3 cellular contexts compared by ENCODE assay signal in the genomic region with DNA sequence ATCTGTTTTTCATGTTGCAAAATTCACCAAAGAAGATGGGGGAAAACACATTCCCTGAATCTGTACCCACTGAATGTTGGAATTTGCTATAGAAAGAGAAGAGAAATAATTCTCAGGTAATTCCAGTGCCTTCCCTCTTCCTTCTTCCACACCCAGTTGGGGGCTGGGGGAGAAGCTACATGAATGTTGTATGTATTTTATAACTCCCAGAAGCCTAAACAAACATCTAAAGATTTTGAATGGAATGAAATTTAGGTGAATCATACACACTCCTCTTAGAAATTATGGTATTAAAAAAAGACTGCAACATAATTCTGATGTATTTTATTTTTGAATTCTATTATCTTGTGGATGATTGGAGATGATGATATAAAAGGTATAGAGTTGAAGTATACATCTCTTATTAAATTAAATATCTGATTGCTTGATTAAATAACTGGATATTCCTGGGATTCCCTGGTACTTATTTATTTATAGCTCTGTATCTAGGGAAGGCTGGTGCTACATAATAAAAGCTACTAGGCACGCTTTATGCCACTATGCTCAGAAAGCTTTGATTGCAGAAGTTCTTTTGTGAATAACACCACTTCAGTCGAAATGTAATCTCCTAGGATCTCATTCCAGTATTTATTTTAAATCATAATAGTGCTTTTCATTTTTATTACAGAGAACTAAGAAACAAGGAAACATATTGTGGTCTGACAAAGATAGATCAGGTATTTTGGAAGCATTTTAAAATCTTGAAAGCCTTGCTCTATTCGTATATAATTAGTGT.
A peak's percentile ranks its signal among the peaks of the same experiment; 100 is the strongest.
TF ChIP-seq lines count a peak whose summit lies in the region.

No MANE protein-coding gene starts in this region.

TF ChIP-seq in SK-N-SH treated with all-trans-retinoic acid at 6 μM for 48 hours, 23 proteins besides CTCF, POLR2A, EP300 and RAD21 (continued from another document):
- peak; percentile 11; the same call in 1 of the 2 replicates for TF ChIP-seq ZNF70 (CRISPR knock-in tag; IDR thresholded peaks at IDR 0.05)
TF ChIP-seq in SK-N-SH treated with all-trans-retinoic acid at 6 μM for 48 hours: peak in this region for 1.

TF ChIP-seq in SK-N-SH, 30 proteins besides CTCF, POLR2A, EP300 and RAD21 (continued from another document):
- TF ChIP-seq SMC3 (IDR thresholded peaks at IDR 0.05; ENCODE audit: low read depth, low read length) (no peak), TAF1 (IDR thresholded peaks at IDR 0.05; ENCODE audit: borderline replicate concordance, low read depth, low read length) (no peak)
- TF ChIP-seq, protein P1, sequence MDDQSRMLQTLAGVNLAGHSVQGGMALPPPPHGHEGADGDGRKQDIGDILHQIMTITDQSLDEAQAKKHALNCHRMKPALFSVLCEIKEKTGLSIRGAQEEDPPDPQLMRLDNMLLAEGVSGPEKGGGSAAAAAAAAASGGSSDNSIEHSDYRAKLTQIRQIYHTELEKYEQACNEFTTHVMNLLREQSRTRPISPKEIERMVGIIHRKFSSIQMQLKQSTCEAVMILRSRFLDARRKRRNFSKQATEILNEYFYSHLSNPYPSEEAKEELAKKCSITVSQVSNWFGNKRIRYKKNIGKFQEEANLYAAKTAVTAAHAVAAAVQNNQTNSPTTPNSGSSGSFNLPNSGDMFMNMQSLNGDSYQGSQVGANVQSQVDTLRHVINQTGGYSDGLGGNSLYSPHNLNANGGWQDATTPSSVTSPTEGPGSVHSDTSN (IDR thresholded peaks at IDR 0.05): no peak
- TF ChIP-seq, protein P2, sequence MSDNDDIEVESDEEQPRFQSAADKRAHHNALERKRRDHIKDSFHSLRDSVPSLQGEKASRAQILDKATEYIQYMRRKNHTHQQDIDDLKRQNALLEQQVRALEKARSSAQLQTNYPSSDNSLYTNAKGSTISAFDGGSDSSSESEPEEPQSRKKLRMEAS (IDR thresholded peaks at IDR 0.05; ENCODE audit: low read depth): no peak

TF ChIP-seq in HEK293, 187 proteins besides CTCF, POLR2A, EP300 and RAD21 (continued from another document):
- TF ChIP-seq, protein P3, sequence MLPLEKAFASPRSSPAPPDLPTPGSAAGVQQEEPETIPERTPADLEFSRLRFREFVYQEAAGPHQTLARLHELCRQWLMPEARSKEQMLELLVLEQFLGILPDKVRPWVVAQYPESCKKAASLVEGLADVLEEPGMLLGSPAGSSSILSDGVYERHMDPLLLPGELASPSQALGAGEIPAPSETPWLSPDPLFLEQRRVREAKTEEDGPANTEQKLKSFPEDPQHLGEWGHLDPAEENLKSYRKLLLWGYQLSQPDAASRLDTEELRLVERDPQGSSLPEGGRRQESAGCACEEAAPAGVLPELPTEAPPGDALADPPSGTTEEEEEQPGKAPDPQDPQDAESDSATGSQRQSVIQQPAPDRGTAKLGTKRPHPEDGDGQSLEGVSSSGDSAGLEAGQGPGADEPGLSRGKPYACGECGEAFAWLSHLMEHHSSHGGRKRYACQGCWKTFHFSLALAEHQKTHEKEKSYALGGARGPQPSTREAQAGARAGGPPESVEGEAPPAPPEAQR (tag by site-specific recombination; IDR thresholded peaks at IDR 0.05): no peak
- TF ChIP-seq ZNF610 (tag by site-specific recombination; IDR thresholded peaks at IDR 0.05; ENCODE audit: borderline replicate concordance): no peak
- TF ChIP-seq ZNF311 (tag by site-specific recombination; IDR thresholded peaks at IDR 0.05; ENCODE audit: borderline replicate concordance): no peak
- no peak for TF ChIP-seq FEZF1 (tag by site-specific recombination; IDR thresholded peaks at IDR 0.05)
- no peak for TF ChIP-seq ZNF600 (tag by site-specific recombination; IDR thresholded peaks at IDR 0.05)
- TF ChIP-seq OSR2 (tag by site-specific recombination; IDR thresholded peaks at IDR 0.05): no peak
- no peak for TF ChIP-seq BCL11A (tag by site-specific recombination; IDR thresholded peaks at IDR 0.05; ENCODE audit: low read depth)
- no peak for TF ChIP-seq ZNF555 (tag by site-specific recombination; conservative IDR thresholded peaks at IDR 0.05)
- TF ChIP-seq, protein P4, sequence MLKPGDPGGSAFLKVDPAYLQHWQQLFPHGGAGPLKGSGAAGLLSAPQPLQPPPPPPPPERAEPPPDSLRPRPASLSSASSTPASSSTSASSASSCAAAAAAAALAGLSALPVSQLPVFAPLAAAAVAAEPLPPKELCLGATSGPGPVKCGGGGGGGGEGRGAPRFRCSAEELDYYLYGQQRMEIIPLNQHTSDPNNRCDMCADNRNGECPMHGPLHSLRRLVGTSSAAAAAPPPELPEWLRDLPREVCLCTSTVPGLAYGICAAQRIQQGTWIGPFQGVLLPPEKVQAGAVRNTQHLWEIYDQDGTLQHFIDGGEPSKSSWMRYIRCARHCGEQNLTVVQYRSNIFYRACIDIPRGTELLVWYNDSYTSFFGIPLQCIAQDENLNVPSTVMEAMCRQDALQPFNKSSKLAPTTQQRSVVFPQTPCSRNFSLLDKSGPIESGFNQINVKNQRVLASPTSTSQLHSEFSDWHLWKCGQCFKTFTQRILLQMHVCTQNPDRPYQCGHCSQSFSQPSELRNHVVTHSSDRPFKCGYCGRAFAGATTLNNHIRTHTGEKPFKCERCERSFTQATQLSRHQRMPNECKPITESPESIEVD (tag by site-specific recombination; IDR thresholded peaks at IDR 0.05): peak; percentile 71
- 0 out of 2 replicates have a peak, but pooled peaks have one; percentile 46 for TF ChIP-seq MYNN (tag by site-specific recombination; IDR thresholded peaks at IDR 0.05; ENCODE audit: borderline replicate concordance)
- no peak for TF ChIP-seq ZNF302 (tag by site-specific recombination; IDR thresholded peaks at IDR 0.05; ENCODE audit: low read depth)
- TF ChIP-seq ZNF510 (tag by site-specific recombination; IDR thresholded peaks at IDR 0.05; ENCODE audit: insufficient replicate concordance): no peak
